Comparison of ENCODE assay signal across 8 cellular contexts in the genomic region with DNA sequence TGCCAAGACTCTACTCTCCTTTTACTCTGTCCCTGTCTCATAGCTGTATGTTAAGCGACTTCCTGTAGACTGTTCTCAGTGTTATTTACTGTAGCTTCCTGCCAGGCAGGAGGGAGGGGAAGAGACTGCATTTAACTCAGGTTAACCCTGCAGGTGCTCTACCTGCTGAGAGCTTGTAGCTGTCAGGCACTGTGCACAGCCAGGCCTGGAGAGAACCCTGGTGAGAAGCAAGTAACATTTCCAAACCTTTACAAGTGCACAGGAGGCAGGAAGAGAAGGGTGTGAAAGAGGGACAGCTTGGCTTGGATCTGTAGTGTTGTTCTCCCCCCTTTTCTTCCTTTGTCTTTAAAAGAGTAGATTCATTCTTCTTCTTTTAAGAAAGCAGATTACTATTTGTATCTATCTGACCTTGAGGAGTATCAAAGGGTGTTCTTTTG.
DNase-seq lines count a peak whose midpoint lies in the region; ATAC-seq lines count a peak whose summit lies in the region.

No MANE protein-coding gene starts in this region.

- intact Hi-C loops in right cardiac atrium (cut with DNase I): loop anchor here in 1 of 4 donors (10.0 kb wide), 1 partner anchor 108 kb away; no protein-coding TSS in a partner anchor
- intact Hi-C loops in posterior vena cava (cut with DNase I): loop anchor here in 1 of 2 donors (10.0 kb wide), 1 partner anchor 108 kb away; no protein-coding TSS in a partner anchor

- H3K4me3 ChIP-seq in right cardiac atrium (ENCODE audit: low read length): no peak overlapping the region

- ATAC-seq in GM18858 (IDR thresholded peaks at IDR 0.05; ENCODE audit: unreplicated experiment) (peak; percentile 71), HG02610 (IDR thresholded peaks at IDR 0.05; ENCODE audit: unreplicated experiment) (peak; percentile 54), right cardiac atrium (peak in 1 of 2 donors; percentile 44)

- peaks cover 2% of the 10 kb centered on the region for H3K4me1 ChIP-seq in right cardiac atrium (ENCODE audit: control insufficient read depth, insufficient read depth, low read length)

- DNase-seq in NCI-H526 (lab: John Stamatoyannopoulos, UW): peak; percentile 63 to 64
- no peak for DNase-seq in right cardiac atrium
- DNase-seq in NCI-H1105 treated with DMSO at 0.1 percent for 48 hours (lab: John Stamatoyannopoulos, UW): no peak
- no peak for DNase-seq in stimulated activated CD4-positive, alpha-beta T cell treated with anti-CD3 and anti-CD28 coated beads, Interleukin-4, amount 100 ng/mL, for 4 hours
- DNase-seq in superior temporal gyrus (ENCODE audit: extremely low spot score): no peak
- no peak for DNase-seq in posterior vena cava (ENCODE audit: low spot score)

- 7% methylated on average over 1 of the region's 1 CpG for WGBS in right cardiac atrium

- H3K9me3 ChIP-seq in right cardiac atrium (ENCODE audit: control insufficient read depth, low read length): no peaks in the 10 kb centered on the region

- peak overlapping the region; percentile 90 for H3K27ac ChIP-seq in right cardiac atrium (ENCODE audit: low read length)

- H3K27me3 ChIP-seq in right cardiac atrium (ENCODE audit: control insufficient read depth, insufficient read depth): no peaks in the 10 kb centered on the region

Comparison
In these comparisons a context has a peak if more than half of its experiments do, and no peak if none do; other contexts are left out.
1. DNase-seq: peak in NCI-H526 (2 of 2); none in right cardiac atrium (0 of 3), NCI-H1105 treated with DMSO at 0.1 percent for 48 hours (single experiment), stimulated activated CD4-positive, alpha-beta T cell treated with anti-CD3 and anti-CD28 coated beads, Interleukin-4, amount 100 ng/mL, for 4 hours (0 of 2), superior temporal gyrus (single experiment) and posterior vena cava (single experiment).